ENCODE assay signal across 31 cellular contexts in the genomic region with DNA sequence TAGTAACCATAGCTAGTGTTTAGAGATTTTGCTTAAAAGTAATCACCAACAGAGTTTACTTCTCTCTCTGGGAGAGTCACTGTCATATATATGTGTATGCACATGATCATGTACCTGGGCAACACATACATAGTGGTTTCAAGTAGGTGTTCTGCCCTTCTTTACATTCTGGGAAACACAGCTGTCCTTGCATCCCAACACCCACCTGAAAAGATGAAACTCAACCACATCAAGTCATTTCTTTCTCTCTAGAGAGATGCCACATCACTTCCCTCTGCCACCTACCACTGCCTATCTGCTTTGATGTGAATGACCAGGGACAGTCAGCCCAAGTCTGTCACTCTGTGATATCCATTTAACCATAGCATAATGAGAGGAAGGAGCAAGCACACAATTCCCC.
"Had no signal": no experiment of that assay in that cellular context is flagged by ENCODE, and none has a peak within 500 bp of the region (broad histone marks: within the 10 kb centered on the region; RNA-seq: fewer than 3 reads in every experiment).

No MANE protein-coding gene starts in this region.

- H3K4me3 ChIP-seq: adrenal gland, body of pancreas, esophagus muscularis mucosa, heart left ventricle, ovary, skin epidermis, tibial nerve had no signal

- H3K36me3 Mint-ChIP-seq: immature natural killer cell; stimulated activated naive B cell treated with anti-CD40 and anti-IgM and Interleukin-4, amounts not matched to agents 10 μg/mL and 1 μg/mL and 100 μg/mL, for 72 hours had no signal

- H3K36me3 ChIP-seq: adrenal gland, esophagus muscularis mucosa, heart left ventricle, neutrophil, ovary, tibial nerve had no signal

- H3K27ac ChIP-seq: adrenal gland, body of pancreas, esophagus muscularis mucosa, foreskin keratinocyte, heart left ventricle, neutrophil, ovary, skin epidermis, tibial nerve had no signal

- H3K9me3 Mint-ChIP-seq: activated B cell treated with CpG ODN at 0.5 μM for 24 hours had no signal

- H3K27me3 Mint-ChIP-seq: activated naive CD4-positive, alpha-beta T cell treated with anti-CD3 and anti-CD28 coated beads, Interleukin-2, amount 50 U/mL, for 24 hours; progenitor cell of endocrine pancreas; stimulated activated naive B cell treated with anti-CD40 and anti-IgM and Interleukin-4, amounts not matched to agents 10 μg/mL and 1 μg/mL and 100 μg/mL, for 72 hours had no signal

- H3K9me3 ChIP-seq: adrenal gland, body of pancreas, esophagus muscularis mucosa, neutrophil, ovary had no signal

- FAIRE-seq: colon, kidney had no signal

- H3K27ac Mint-ChIP-seq: activated B cell treated with CpG ODN at 0.5 μM for 24 hours; activated naive CD4-positive, alpha-beta T cell treated with anti-CD3 and anti-CD28 coated beads, Interleukin-2, amount 50 U/mL, for 24 hours; immature natural killer cell; nephron; progenitor cell of endocrine pancreas; stimulated activated naive B cell treated with anti-CD40 and anti-IgM and Interleukin-4, amounts not matched to agents 10 μg/mL and 1 μg/mL and 100 μg/mL, for 72 hours; T-helper 2 cell treated with Interferon-gamma antibody and Interleukin-4, amounts not matched to agents 5 μg/mL and 100 μg/mL, for 36 hours had no signal

- H3K4me1 Mint-ChIP-seq: activated B cell treated with CpG ODN at 0.5 μM for 24 hours; activated naive CD4-positive, alpha-beta T cell treated with anti-CD3 and anti-CD28 coated beads, Interleukin-2, amount 50 U/mL, for 24 hours; immature natural killer cell; nephron had no signal

- H3K27me3 ChIP-seq: body of pancreas, esophagus muscularis mucosa, foreskin keratinocyte, heart left ventricle, neutrophil, ovary, tibial nerve had no signal

- ATAC-seq: body of pancreas; foreskin keratinocyte; heart left ventricle; left colon; sciatic nerve; stimulated activated naive B cell treated with anti-CD40 and anti-IgM and Interleukin-4, amounts not matched to agents 10 μg/mL and 1 μg/mL and 100 μg/mL, for 72 hours had no signal

- DNase-seq: activated B cell treated with CpG ODN at 0.5 μM for 24 hours; activated gamma-delta T cell treated with Interleukin-2 at 50 U/mL for 16 hours; activated T-cell treated with anti-CD3 and anti-CD28 coated beads for 4 hours; adrenal gland; aorta; body of pancreas; dermis blood vessel endothelial cell; effector CD4-positive, alpha-beta T cell; foreskin keratinocyte; heart left ventricle; hypothalamus; immature natural killer cell; kidney; left colon; mammary epithelial cell; ovary; retina; stimulated activated CD4-positive, alpha-beta T cell treated with anti-CD3 and anti-CD28 coated beads, Interleukin-4, amount 100 ng/mL, for 4 hours; stimulated activated CD8-positive, alpha-beta memory T cell treated with anti-CD3 and anti-CD28 coated beads, Interleukin-4, amount 100 ng/mL, for 48 hours; stimulated activated naive B cell treated with anti-CD40 and anti-IgM and Interleukin-4, amounts not matched to agents 10 μg/mL and 1 μg/mL and 100 μg/mL, for 72 hours; T-helper 1 cell had no signal

- H3K4me3 Mint-ChIP-seq: activated B cell treated with CpG ODN at 0.5 μM for 24 hours; activated naive CD4-positive, alpha-beta T cell treated with anti-CD3 and anti-CD28 coated beads, Interleukin-2, amount 50 U/mL, for 24 hours; immature natural killer cell; nephron; stimulated activated naive B cell treated with anti-CD40 and anti-IgM and Interleukin-4, amounts not matched to agents 10 μg/mL and 1 μg/mL and 100 μg/mL, for 72 hours; T-helper 2 cell treated with Interferon-gamma antibody and Interleukin-4, amounts not matched to agents 5 μg/mL and 100 μg/mL, for 36 hours had no signal

- H3K4me1 ChIP-seq: adrenal gland, body of pancreas, esophagus muscularis mucosa, foreskin keratinocyte, heart left ventricle, tibial nerve had no signal
